ENCODE assay signal across 8 cellular contexts in the genomic region with DNA sequence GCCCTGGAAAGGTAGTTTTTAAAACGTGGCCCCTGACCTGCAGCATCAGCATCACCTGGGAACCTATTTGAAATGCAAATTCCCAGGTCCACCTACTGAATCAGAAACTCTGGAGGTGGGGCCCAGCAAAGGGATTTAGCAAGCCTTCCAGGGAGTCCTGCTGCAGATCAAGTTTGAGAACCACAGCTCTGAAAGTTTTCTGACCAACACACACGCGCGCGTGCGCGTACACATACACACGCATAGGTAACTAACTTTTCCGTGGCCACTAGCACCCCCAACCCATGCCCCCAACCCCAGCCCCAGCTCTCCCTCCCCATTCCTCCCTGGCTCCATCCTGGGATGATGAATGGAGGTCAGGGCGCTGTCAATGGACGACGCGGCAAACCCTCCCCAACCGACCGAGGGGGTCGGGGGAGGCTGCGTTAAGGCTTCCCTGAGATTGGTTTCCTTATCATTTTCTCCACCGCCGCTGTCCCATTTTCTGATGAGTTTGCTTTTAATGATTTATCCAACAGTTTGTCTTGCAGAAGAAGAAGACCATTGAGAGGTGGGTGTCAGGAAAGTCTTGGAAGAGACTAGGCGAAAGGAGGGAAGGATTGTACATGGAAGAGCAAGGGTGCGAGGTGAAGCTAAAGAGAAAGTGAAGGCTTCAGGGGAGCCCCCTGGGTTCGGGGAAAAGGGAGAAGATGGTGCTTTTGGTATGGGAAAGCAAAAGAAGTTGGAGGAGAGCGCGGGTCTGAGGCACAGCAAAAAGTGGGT. TPM values are rescaled to one million over a fixed set of nuclear protein-coding genes. Genes with fewer than 3 reads are reported as not detected.
A peak's percentile ranks its signal among the peaks of the same experiment; 100 is the strongest.
DNase-seq lines count a peak whose midpoint lies in the region; ATAC-seq, FAIRE-seq and TF ChIP-seq lines count a peak whose summit lies in the region.

No MANE protein-coding gene starts in this region.

- H3K36me3 ChIP-seq in pancreas, result no peaks in the 10 kb centered on the region

- H3K27me3 ChIP-seq in foreskin keratinocyte (no peaks in the 10 kb centered on the region), pancreas (no peaks in the 10 kb centered on the region)

- intact Hi-C loops in pancreas (cut with DNase I), result no loop called here

- WGBS in pancreas, 2 donors, result 16 to 27% methylated on average over 24 of the region's 24 CpGs

- peaks cover 9% of the 10 kb centered on the region for H3K4me1 ChIP-seq in foreskin keratinocyte
- H3K4me1 ChIP-seq in pancreas, result peaks cover 0 to 4% (median 0%) of the 10 kb centered on the region in 3 donors

- H3K9me3 ChIP-seq in pancreas, result no peaks in the 10 kb centered on the region

- FAIRE-seq in pancreas (lab: Jason Lieb, UNC), result no peak

- H3K4me3 ChIP-seq in WI38 (ENCODE audit: low read depth, low read length) (peak overlapping the region; percentile 68), pancreas (peak overlapping the region; percentile 66 to 82 (median 72))

- TF ChIP-seq CTCF in WI38 (IDR thresholded peaks at IDR 0.05; ENCODE audit: low read depth, low read length) (no peak), foreskin keratinocyte (conservative IDR thresholded peaks at IDR 0.05) (no peak), pancreas (IDR thresholded peaks at IDR 0.05) (no peak)

- ATAC-seq in foreskin keratinocyte (peak; percentile 2), pancreas (peak; percentile 5 to 31 (median 6)), HG03108 (IDR thresholded peaks at IDR 0.05; ENCODE audit: unreplicated experiment) (no peak), HG03159 (IDR thresholded peaks at IDR 0.05; ENCODE audit: unreplicated experiment) (no peak), GM18502 (IDR thresholded peaks at IDR 0.05; ENCODE audit: poor library complexity, unreplicated experiment) (no peak)

- H3K27ac ChIP-seq in foreskin keratinocyte, result peak overlapping the region; percentile 45
- H3K27ac ChIP-seq in pancreas, result peak overlapping the region in 3 of 4 donors; percentile 75 to 78 (median 77)

- peak; percentile 68 for DNase-seq in DMS 273 treated with DMSO at 0.1 percent for 48 hours (lab: John Stamatoyannopoulos, UW)
- peak in 1 of 2 donors; percentile 26 for DNase-seq in foreskin keratinocyte
- DNase-seq in pancreas, result no peak
- no peak for DNase-seq in NCI-H2227 treated with DMSO at 0.1 percent for 48 hours (lab: John Stamatoyannopoulos, UW)

RNA-seq across cellular contexts. Expression of a gene that starts 0.6 kb away (rescaled TPM):
- total RNA-seq in foreskin keratinocyte (10.5 and 13.4 TPM in 2 replicates), pancreas (10 to 100 TPM in 4 of 6 donors, 1 to 10 TPM in 2; 4.9 to 19.5 (median 10.5) TPM)
- polyA plus RNA-seq in foreskin keratinocyte (8.3 and 11.4 TPM in 2 replicates), pancreas (1 to 10 TPM; 9.5 TPM)

Comparison
In these comparisons a context has a peak if more than half of its experiments do, and no peak if none do; other contexts are left out.
1. ATAC-seq: peak in foreskin keratinocyte (single experiment) and pancreas (4 of 4); none in HG03108 (single experiment), HG03159 (single experiment) and GM18502 (single experiment).